In the genomic region with DNA sequence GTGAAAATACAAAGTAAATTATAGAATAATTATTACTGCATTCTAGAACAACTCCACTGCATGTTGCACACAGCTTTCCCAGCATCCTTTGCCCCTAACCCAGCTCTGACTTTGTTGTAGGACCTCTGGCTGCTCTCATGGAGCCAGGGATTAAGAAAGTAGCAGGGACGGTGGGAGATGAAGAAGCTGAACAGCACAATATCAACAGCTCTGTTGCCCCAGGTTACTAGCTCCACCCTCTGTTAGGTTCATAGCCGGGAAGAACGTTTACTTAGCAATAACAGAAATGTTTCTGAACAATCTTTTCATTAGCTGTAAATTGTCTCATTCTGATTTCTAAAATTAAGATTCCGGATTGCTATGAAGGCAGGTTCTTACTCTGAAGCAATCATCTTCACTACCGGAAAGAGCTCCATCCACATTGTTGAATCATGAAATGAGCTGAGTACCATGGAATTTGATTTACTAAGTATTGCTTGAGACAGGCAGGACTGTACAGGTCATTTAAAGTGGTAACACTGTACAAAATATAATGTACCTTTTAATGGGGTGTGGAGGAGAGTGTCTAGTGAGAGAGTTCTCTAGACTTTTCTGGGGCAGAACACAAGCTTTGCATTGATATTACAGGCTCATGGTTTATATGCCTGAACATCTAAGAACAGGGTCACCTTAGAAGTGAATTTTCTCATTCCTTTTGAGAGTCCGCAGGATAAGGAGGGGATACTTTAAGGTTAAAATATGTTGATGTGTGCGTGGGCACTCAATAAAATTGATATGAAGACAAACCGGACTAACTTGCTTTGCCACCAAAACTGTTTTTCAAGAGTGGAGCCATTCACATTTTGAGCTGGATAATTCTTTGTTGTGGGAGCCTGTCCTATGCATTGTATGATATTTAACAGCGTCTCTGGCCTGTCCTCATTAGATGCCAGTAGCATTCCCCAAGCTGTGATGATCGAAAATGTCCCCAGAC, we compare ENCODE assay signal across 11 cellular contexts. TPM values are rescaled to one million over a fixed set of nuclear protein-coding genes. Genes with fewer than 3 reads are reported as not detected.
DNase-seq lines count a peak whose midpoint lies in the region; ATAC-seq and TF ChIP-seq lines count a peak whose summit lies in the region.
"Had no signal": no experiment of that assay in that cellular context is flagged by ENCODE, and none has a peak within 500 bp of the region (broad histone marks: within the 10 kb centered on the region; RNA-seq: fewer than 3 reads in every experiment).

No MANE protein-coding gene starts in this region.

- H4K20me1 ChIP-seq in hepatocyte (ENCODE audit: insufficient read depth, poor library complexity, severe bottlenecking): no peaks in the 10 kb centered on the region
- H4K20me1 ChIP-seq in smooth muscle cell (ENCODE audit: low read depth): no peaks in the 10 kb centered on the region

- H3K4me3 ChIP-seq in SK-N-MC (peak overlapping the region; percentile 33; the same call in 1 of the 2 replicates), hepatocyte (no peak overlapping the region), smooth muscle cell (no peak overlapping the region), ascending aorta (no peak overlapping the region)
- no peak overlapping the region for H3K4me3 ChIP-seq in naive thymus-derived CD4-positive, alpha-beta T cell (ENCODE audit: low read length)
- H3K4me3 ChIP-seq: transverse colon had no signal

- H3K27ac Mint-ChIP-seq in HFFc6: peak overlapping the region; percentile 66
- H3K27ac Mint-ChIP-seq in naive thymus-derived CD4-positive, alpha-beta T cell: no peak overlapping the region

- H3K9me3 Mint-ChIP-seq in HFFc6: no peaks in the 10 kb centered on the region
- peaks cover 0 to 11% (median 7%) of the 10 kb centered on the region in 11 donors for H3K9me3 Mint-ChIP-seq in naive thymus-derived CD4-positive, alpha-beta T cell

- H3K27ac ChIP-seq in SK-N-MC (no peak overlapping the region), hepatocyte (no peak overlapping the region), smooth muscle cell (ENCODE audit: low read depth) (peak overlapping the region; percentile 66), ascending aorta (no peak overlapping the region)
- no peak overlapping the region for H3K27ac ChIP-seq in naive thymus-derived CD4-positive, alpha-beta T cell (ENCODE audit: low read depth, low read length)

- peak overlapping the region; percentile 18 for H2AFZ ChIP-seq in hepatocyte
- H2AFZ ChIP-seq in smooth muscle cell (ENCODE audit: low read depth): peak overlapping the region; percentile 21

- CTCF ChIA-PET in naive thymus-derived CD4-positive, alpha-beta T cell (lab: Charles Lee): no interaction called here

- H3K9ac ChIP-seq in SK-N-MC (ENCODE audit: insufficient read length) (no peak overlapping the region), smooth muscle cell (ENCODE audit: low read depth) (peak overlapping the region; percentile 16)

- 47% methylated on average over 10 of the region's 10 CpGs for WGBS in hepatocyte (ENCODE audit: low lambda C conversion rate, missing lambda C conversion rate)
- 67% methylated on average over 10 of the region's 10 CpGs for WGBS in smooth muscle cell (ENCODE audit: low lambda C conversion rate)

- no peak for TF ChIP-seq CTCF in HFFc6 (IDR thresholded peaks at IDR 0.05)
- TF ChIP-seq CTCF in hepatocyte (IDR thresholded peaks at IDR 0.05; ENCODE audit: poor library complexity): no peak
- no peak for TF ChIP-seq CTCF in smooth muscle cell (IDR thresholded peaks at IDR 0.05; ENCODE audit: borderline replicate concordance, insufficient read depth, poor library complexity, severe bottlenecking)
- TF ChIP-seq CTCF in ascending aorta (IDR thresholded peaks at IDR 0.05): no peak

- POLR2A ChIA-PET in naive thymus-derived CD4-positive, alpha-beta T cell (lab: Charles Lee): interaction anchor here (0.5 kb wide), 1 partner anchor 53 kb away, joined by 3 read pairs; no protein-coding TSS in a partner anchor

- no peak for ATAC-seq in naive thymus-derived CD4-positive, alpha-beta T cell
- no peak for ATAC-seq in HG02885 (IDR thresholded peaks at IDR 0.05; ENCODE audit: poor library complexity, unreplicated experiment)

- H3K4me3 Mint-ChIP-seq in HFFc6: peak overlapping the region; percentile 53
- H3K4me3 Mint-ChIP-seq in naive thymus-derived CD4-positive, alpha-beta T cell: no peak overlapping the region

- H3K36me3 Mint-ChIP-seq in HFFc6 (ENCODE audit: low read depth): no peaks in the 10 kb centered on the region
- H3K36me3 Mint-ChIP-seq in naive thymus-derived CD4-positive, alpha-beta T cell: peaks cover 0 to 5% (median 0%) of the 10 kb centered on the region in 5 donors

- peak; percentile 46 for DNase-seq in HFFc6
- no peak for DNase-seq in SK-N-MC (ENCODE audit: low read depth, low spot score)
- DNase-seq in hepatocyte (ENCODE audit: low spot score): peak; percentile 38
- DNase-seq in smooth muscle cell (lab: John Stamatoyannopoulos, UW; ENCODE audit: unreplicated experiment): no peak
- DNase-seq in naive thymus-derived CD4-positive, alpha-beta T cell: no peak
- no peak for DNase-seq in ascending aorta (ENCODE audit: low spot score in 2 of 2)
- DNase-seq: hippocampal formation, NCI-H1105 treated with DMSO at 0.1 percent for 48 hours, OCI-M1, transverse colon had no signal

- peaks cover 6% of the 10 kb centered on the region; the same call in 1 of the 2 replicates for H3K27me3 Mint-ChIP-seq in HFFc6 (ENCODE audit: insufficient read depth)
- H3K27me3 Mint-ChIP-seq in naive thymus-derived CD4-positive, alpha-beta T cell: peaks cover 5 to 48% (median 7%) of the 10 kb centered on the region in 5 donors

- no peaks in the 10 kb centered on the region for H3F3A ChIP-seq in smooth muscle cell (ENCODE audit: low read depth)

- H3K4me2 ChIP-seq in hepatocyte (peak overlapping the region; percentile 53), smooth muscle cell (no peak overlapping the region)

- H3K79me2 ChIP-seq in hepatocyte (no peaks in the 10 kb centered on the region), smooth muscle cell (ENCODE audit: low read depth) (no peaks in the 10 kb centered on the region)

- no peaks in the 10 kb centered on the region for H3K9me2 ChIP-seq in hepatocyte (replicated peaks; ENCODE audit: insufficient read depth)

- H3K4me1 ChIP-seq in hepatocyte (ENCODE audit: insufficient read depth): no peaks in the 10 kb centered on the region
- H3K4me1 ChIP-seq in smooth muscle cell (ENCODE audit: low read depth): no peaks in the 10 kb centered on the region
- H3K4me1 ChIP-seq in naive thymus-derived CD4-positive, alpha-beta T cell (ENCODE audit: control insufficient read depth in 2 of 2, insufficient read depth in 2 of 2, low read length in 2 of 2): no peaks in the 10 kb centered on the region
- H3K4me1 ChIP-seq in ascending aorta: no peaks in the 10 kb centered on the region

- no peaks in the 10 kb centered on the region for H3K9me3 ChIP-seq in SK-N-MC (ENCODE audit: low read depth, low read length)
- no peaks in the 10 kb centered on the region for H3K9me3 ChIP-seq in hepatocyte (ENCODE audit: low read depth)
- no peaks in the 10 kb centered on the region for H3K9me3 ChIP-seq in smooth muscle cell (replicated peaks; ENCODE audit: low read depth)
- H3K9me3 ChIP-seq in naive thymus-derived CD4-positive, alpha-beta T cell (ENCODE audit: control insufficient read depth in 2 of 3, low read length in 3 of 3): no peaks in the 10 kb centered on the region
- H3K9me3 ChIP-seq in ascending aorta: no peaks in the 10 kb centered on the region
- H3K9me3 ChIP-seq: transverse colon had no signal

- peaks cover 5% of the 10 kb centered on the region for H3K27me3 ChIP-seq in hepatocyte
- H3K27me3 ChIP-seq in smooth muscle cell (ENCODE audit: low read depth): no peaks in the 10 kb centered on the region
- H3K27me3 ChIP-seq in naive thymus-derived CD4-positive, alpha-beta T cell (ENCODE audit: control insufficient read depth in 2 of 2, insufficient read depth in 2 of 2, low read length in 2 of 2): no peaks in the 10 kb centered on the region
- no peaks in the 10 kb centered on the region for H3K27me3 ChIP-seq in ascending aorta
- H3K27me3 ChIP-seq: transverse colon had no signal

- H3K4me1 Mint-ChIP-seq in HFFc6 (ENCODE audit: low read depth): peaks cover 20% of the 10 kb centered on the region
- no peaks in the 10 kb centered on the region for H3K4me1 Mint-ChIP-seq in naive thymus-derived CD4-positive, alpha-beta T cell

- no peaks in the 10 kb centered on the region for H3K36me3 ChIP-seq in SK-N-MC (ENCODE audit: insufficient read depth, low read length)
- H3K36me3 ChIP-seq in hepatocyte (replicated peaks; ENCODE audit: insufficient read depth, low read depth): no peaks in the 10 kb centered on the region
- no peaks in the 10 kb centered on the region for H3K36me3 ChIP-seq in smooth muscle cell (ENCODE audit: low read depth)
- no peaks in the 10 kb centered on the region for H3K36me3 ChIP-seq in naive thymus-derived CD4-positive, alpha-beta T cell (ENCODE audit: control insufficient read depth in 2 of 3, insufficient read depth in 3 of 3, low read length in 3 of 3)
- no peaks in the 10 kb centered on the region for H3K36me3 ChIP-seq in ascending aorta
- H3K36me3 ChIP-seq: transverse colon had no signal

- intact Hi-C loops in naive thymus-derived CD4-positive, alpha-beta T cell (cut with micrococcal nuclease): no loop called here
- intact Hi-C loops in ascending aorta (cut with DNase I): no loop called here

RNA-seq across cellular contexts. Expression of a gene that starts 20.8 kb away (rescaled TPM):
- 100 to 1,000 TPM; 122 to 164 (median 144) TPM for total RNA-seq in HFFc6 (2021; fragmentation: NEBNext Ultra II Directional; extraction: Animal tissue kit (Norgen Biotek cat#: 25700))
- total RNA-seq in hepatocyte: 56.2 and 88.5 TPM in 2 replicates
- 129 and 132 TPM in 2 replicates for polyA plus RNA-seq in hepatocyte
- 64.1 and 81.4 TPM in 2 replicates for total RNA-seq in smooth muscle cell
- 122 and 124 TPM in 2 replicates for polyA plus RNA-seq in smooth muscle cell
- 10 to 100 TPM; 69.1 to 96.1 (median 73.6) TPM for total RNA-seq in naive thymus-derived CD4-positive, alpha-beta T cell
- polyA plus RNA-seq in naive thymus-derived CD4-positive, alpha-beta T cell: 10 to 100 TPM; 54.0 to 78.1 TPM
- total RNA-seq in ascending aorta: 8.3 TPM

Comparison
In these comparisons a context has a peak if more than half of its experiments do, and no peak if none do; other contexts are left out.
1. DNase-seq: peak in HFFc6 (single experiment) and hepatocyte (single experiment); none in SK-N-MC (single experiment), smooth muscle cell (single experiment), naive thymus-derived CD4-positive, alpha-beta T cell (0 of 9) and ascending aorta (0 of 2).